In the genomic region with DNA sequence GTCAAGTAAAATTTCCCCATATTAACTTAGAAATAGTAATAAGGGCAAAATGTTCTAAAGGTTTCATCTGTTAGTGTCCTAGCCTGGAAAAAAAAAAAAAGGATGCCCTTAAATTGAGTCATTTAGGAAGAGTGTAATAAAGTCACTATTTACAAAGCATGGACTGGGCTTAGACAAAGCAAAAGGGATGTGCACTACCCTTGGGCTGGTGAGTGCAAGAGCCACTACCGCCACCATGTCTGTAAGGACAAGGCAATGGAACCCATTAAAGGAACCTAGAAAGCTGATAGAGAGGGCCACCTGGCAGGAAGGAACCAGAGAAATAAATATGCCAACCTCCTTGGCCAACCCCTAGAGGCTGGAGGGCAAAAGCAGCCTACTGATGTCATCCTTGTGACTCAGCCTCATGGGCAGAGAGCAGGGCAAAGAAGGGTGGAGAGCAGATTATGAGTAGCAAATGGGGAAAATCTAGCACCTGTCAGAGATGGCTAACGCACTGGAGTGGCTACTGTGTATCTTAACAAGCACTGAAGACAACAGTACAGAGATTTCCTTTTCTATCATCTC, we compare ENCODE assay signal across 10 cellular contexts. TPM values are rescaled to one million over a fixed set of nuclear protein-coding genes. Genes with fewer than 3 reads are reported as not detected.
DNase-seq lines count a peak whose midpoint lies in the region; ATAC-seq and TF ChIP-seq lines count a peak whose summit lies in the region.
"Had no signal": no experiment of that assay in that cellular context is flagged by ENCODE, and none has a peak within 500 bp of the region (broad histone marks: within the 10 kb centered on the region; RNA-seq: fewer than 3 reads in every experiment).

No MANE protein-coding gene starts in this region.

- no peaks in the 10 kb centered on the region for H3K27me3 Mint-ChIP-seq in T-helper 2 cell treated with Interferon-gamma antibody and Interleukin-4, amounts not matched to agents 5 μg/mL and 100 μg/mL, for 36 hours (ENCODE audit: low read depth)
- no peaks in the 10 kb centered on the region for H3K27me3 Mint-ChIP-seq in nephron progenitor cell (ENCODE audit: low read depth, poor library complexity)
- H3K27me3 Mint-ChIP-seq in CD8-positive, alpha-beta memory T cell, result peaks cover 0 to 5% of the 10 kb centered on the region in 2 donors

- peaks cover 57% of the 10 kb centered on the region for H3K4me1 Mint-ChIP-seq in T-helper 2 cell treated with Interferon-gamma antibody and Interleukin-4, amounts not matched to agents 5 μg/mL and 100 μg/mL, for 36 hours (ENCODE audit: low read depth)
- no peaks in the 10 kb centered on the region for H3K4me1 Mint-ChIP-seq in nephron progenitor cell
- peaks cover 12 to 22% (median 17%) of the 10 kb centered on the region in 3 donors for H3K4me1 Mint-ChIP-seq in CD8-positive, alpha-beta memory T cell

- peak; percentile 37 for ATAC-seq in HG03432 (IDR thresholded peaks at IDR 0.05; ENCODE audit: unreplicated experiment)
- no peak for ATAC-seq in HG03280 (IDR thresholded peaks at IDR 0.05; ENCODE audit: unreplicated experiment)
- ATAC-seq: lower lobe of right lung had no signal

- H3K27ac ChIP-seq in mucosa of rectum (ENCODE audit: low read depth in 2 of 2, low read length in 2 of 2), result peak overlapping the region; percentile 14 to 56
- no peak overlapping the region for H3K27ac ChIP-seq in CD8-positive, alpha-beta memory T cell (ENCODE audit: low read depth, low read length)
- H3K27ac ChIP-seq: lower lobe of right lung, suprapubic skin had no signal

- H3K9me3 Mint-ChIP-seq in T-helper 2 cell treated with Interferon-gamma antibody and Interleukin-4, amounts not matched to agents 5 μg/mL and 100 μg/mL, for 36 hours, result no peaks in the 10 kb centered on the region
- no peaks in the 10 kb centered on the region for H3K9me3 Mint-ChIP-seq in nephron progenitor cell
- no peaks in the 10 kb centered on the region for H3K9me3 Mint-ChIP-seq in CD8-positive, alpha-beta memory T cell

- no peaks in the 10 kb centered on the region for H3K9me3 ChIP-seq in mucosa of rectum (ENCODE audit: control insufficient read depth in 2 of 2, low read length in 2 of 2)
- no peaks in the 10 kb centered on the region for H3K9me3 ChIP-seq in CD8-positive, alpha-beta memory T cell (ENCODE audit: low read length)
- H3K9me3 ChIP-seq: lower lobe of right lung, suprapubic skin had no signal

- peaks cover 3 to 5% of the 10 kb centered on the region in 2 donors for H3K4me1 ChIP-seq in mucosa of rectum (ENCODE audit: control insufficient read depth in 2 of 2, insufficient read depth in 2 of 2, low read length in 2 of 2)
- peaks cover 10% of the 10 kb centered on the region for H3K4me1 ChIP-seq in CD8-positive, alpha-beta memory T cell (ENCODE audit: insufficient read depth, low read length)

- H3K36me3 Mint-ChIP-seq in T-helper 2 cell treated with Interferon-gamma antibody and Interleukin-4, amounts not matched to agents 5 μg/mL and 100 μg/mL, for 36 hours (ENCODE audit: low read depth), result peaks cover 31% of the 10 kb centered on the region
- H3K36me3 Mint-ChIP-seq in nephron progenitor cell (ENCODE audit: low read depth), result no peaks in the 10 kb centered on the region
- H3K36me3 Mint-ChIP-seq in CD8-positive, alpha-beta memory T cell, result peaks cover 0 to 6% (median 0%) of the 10 kb centered on the region in 3 donors

- H3K4me3 Mint-ChIP-seq in T-helper 2 cell treated with Interferon-gamma antibody and Interleukin-4, amounts not matched to agents 5 μg/mL and 100 μg/mL, for 36 hours, result no peak overlapping the region
- H3K4me3 Mint-ChIP-seq in nephron progenitor cell, result no peak overlapping the region
- no peak overlapping the region for H3K4me3 Mint-ChIP-seq in CD8-positive, alpha-beta memory T cell

- no peak overlapping the region for H3K4me3 ChIP-seq in mucosa of rectum (ENCODE audit: low read length in 2 of 2)
- no peak overlapping the region for H3K4me3 ChIP-seq in CD8-positive, alpha-beta memory T cell (ENCODE audit: low read length)
- H3K4me3 ChIP-seq: lower lobe of right lung, suprapubic skin had no signal

- CTCF ChIA-PET in CD8-positive, alpha-beta memory T cell (lab: Charles Lee), result no interaction called here

- DNase-seq in EL, result peak; percentile 70
- DNase-seq in T-helper 2 cell treated with Interferon-gamma antibody and Interleukin-4, amounts not matched to agents 5 μg/mL and 100 μg/mL, for 36 hours (ENCODE audit: low spot score), result no peak
- no peak for DNase-seq in nephron progenitor cell
- DNase-seq in CD8-positive, alpha-beta memory T cell, result no peak
- DNase-seq in epidermal melanocyte (ENCODE audit: insufficient read length, low spot score), result no peak
- DNase-seq: lower lobe of right lung had no signal

- H3K27ac Mint-ChIP-seq in T-helper 2 cell treated with Interferon-gamma antibody and Interleukin-4, amounts not matched to agents 5 μg/mL and 100 μg/mL, for 36 hours, result peak overlapping the region; percentile 49
- no peak overlapping the region for H3K27ac Mint-ChIP-seq in nephron progenitor cell
- H3K27ac Mint-ChIP-seq in CD8-positive, alpha-beta memory T cell, result peak overlapping the region in 2 of 8 donors; percentile 55 to 86

- no peak for TF ChIP-seq CTCF in nephron progenitor cell (IDR thresholded peaks at IDR 0.05)

- H3K27me3 ChIP-seq in mucosa of rectum (ENCODE audit: control insufficient read depth in 2 of 2, insufficient read depth in 2 of 2, low read length in 2 of 2), result no peaks in the 10 kb centered on the region
- no peaks in the 10 kb centered on the region for H3K27me3 ChIP-seq in CD8-positive, alpha-beta memory T cell (ENCODE audit: insufficient read depth, low read length, poor library complexity, severe bottlenecking)
- H3K27me3 ChIP-seq: suprapubic skin had no signal

- H3K9ac ChIP-seq in mucosa of rectum (ENCODE audit: low read depth in 1 of 2, low read length in 2 of 2), result no peak overlapping the region

- no peaks in the 10 kb centered on the region for H3K36me3 ChIP-seq in mucosa of rectum (ENCODE audit: control insufficient read depth in 2 of 2, insufficient read depth in 2 of 2, low read length in 2 of 2)
- no peaks in the 10 kb centered on the region for H3K36me3 ChIP-seq in CD8-positive, alpha-beta memory T cell (ENCODE audit: insufficient read depth, low read length)
- H3K36me3 ChIP-seq: lower lobe of right lung, suprapubic skin had no signal

- POLR2A ChIA-PET in CD8-positive, alpha-beta memory T cell (lab: Charles Lee), result no interaction called here

RNA-seq across cellular contexts. Expression of a gene that starts 59.5 kb away (rescaled TPM):
- 10 to 100 TPM; 76.0 to 81.7 TPM for total RNA-seq in CD8-positive, alpha-beta memory T cell
- 13.3 TPM for polyA plus RNA-seq in CD8-positive, alpha-beta memory T cell
